Comparison of ENCODE assay signal across 11 cellular contexts in genomic region chr1:21317690-21318043, GRCh38. TPM values are rescaled to one million over a fixed set of nuclear protein-coding genes. Genes with fewer than 3 reads are reported as not detected.
DNase-seq lines count a peak whose midpoint lies in the region; ATAC-seq and TF ChIP-seq lines count a peak whose summit lies in the region.
"Had no signal": no experiment of that assay in that cellular context is flagged by ENCODE, and none has a peak within 500 bp of the region (broad histone marks: within the 10 kb centered on the region; RNA-seq: fewer than 3 reads in every experiment).

No MANE protein-coding gene starts in this region.

- no peak overlapping the region for H4K8ac ChIP-seq in mesendoderm (ENCODE audit: low read depth, low read length)

- H3K36me3 ChIP-seq in BLaER1, result no peaks in the 10 kb centered on the region
- no peaks in the 10 kb centered on the region for H3K36me3 ChIP-seq in ascending aorta
- H3K36me3 ChIP-seq in gastrocnemius medialis, result no peaks in the 10 kb centered on the region
- H3K36me3 ChIP-seq in mesendoderm (ENCODE audit: control insufficient read depth, insufficient read depth, low read length), result no peaks in the 10 kb centered on the region

- H3K4ac ChIP-seq in mesendoderm (ENCODE audit: low read depth, low read length), result no peak overlapping the region

- intact Hi-C loops in ascending aorta (cut with DNase I), result no loop called here
- intact Hi-C loops in gastrocnemius medialis (cut with DNase I; ENCODE audit: low total_unique reads), result loop anchor here (2.0 kb wide), 1 partner anchor 55 kb away; no protein-coding TSS in a partner anchor

- ATAC-seq in gastrocnemius medialis (no peak), HG03439 (IDR thresholded peaks at IDR 0.05; ENCODE audit: unreplicated experiment) (no peak), HG02981 (IDR thresholded peaks at IDR 0.05; ENCODE audit: unreplicated experiment) (no peak)

- peak overlapping the region; percentile 82 for H3K4me2 ChIP-seq in BLaER1
- no peak overlapping the region for H3K4me2 ChIP-seq in mesendoderm (ENCODE audit: low read length)

- no CpG with 5 or more reads among the region's 9 CpGs for WGBS in mesendoderm (ENCODE audit: extremely low coverage, insufficient coverage, low lambda C conversion rate)

- H3K27ac ChIP-seq in BLaER1 (no peak overlapping the region), ascending aorta (peak overlapping the region; percentile 94 to 97), layer of hippocampus (ENCODE audit: low read depth, low read length) (peak overlapping the region; percentile 83), gastrocnemius medialis (peak overlapping the region; percentile 76 to 82 (median 80)), mesendoderm (ENCODE audit: low read depth, low read length) (no peak overlapping the region)

- H3K4me3 ChIP-seq in BLaER1 (no peak overlapping the region), ascending aorta (peak overlapping the region in 1 of 2 donors; percentile 12), gastrocnemius medialis (no peak overlapping the region), mesendoderm (ENCODE audit: low read length) (no peak overlapping the region)

- no peak overlapping the region for H2BK15ac ChIP-seq in mesendoderm (replicated peaks; ENCODE audit: low read depth)

- H2BK120ac ChIP-seq in mesendoderm (ENCODE audit: low read depth, low read length), result no peak overlapping the region

- no peak overlapping the region for H2BK5ac ChIP-seq in mesendoderm (ENCODE audit: low read length)

- H3K18ac ChIP-seq in mesendoderm (ENCODE audit: low read length), result no peak overlapping the region

- TF ChIP-seq POLR2A in gastrocnemius medialis (IDR thresholded peaks at IDR 0.05), result no peak

- no peak overlapping the region for H4K5ac ChIP-seq in mesendoderm (ENCODE audit: low read length)

- no peaks in the 10 kb centered on the region for H3K9me3 ChIP-seq in BLaER1
- H3K9me3 ChIP-seq in ascending aorta, result no peaks in the 10 kb centered on the region
- no peaks in the 10 kb centered on the region for H3K9me3 ChIP-seq in gastrocnemius medialis

- DNase-seq in ascending aorta (ENCODE audit: low spot score in 2 of 2), result no peak
- no peak for DNase-seq in gastrocnemius medialis
- no peak for DNase-seq in iPS-NIHi7 (ENCODE audit: extremely low spot score)
- no peak for DNase-seq in mesendoderm
- DNase-seq: activated T-cell treated with anti-CD3 and anti-CD28 coated beads for 4 hours, NCI-H524, SHP77 had no signal

- peaks cover 7% of the 10 kb centered on the region for H3K79me1 ChIP-seq in mesendoderm (ENCODE audit: low read length)

- in situ Hi-C loops in gastrocnemius medialis (cut with MboI; ENCODE audit: low sequenced_read_pairs in 4 of 4), result no loop called here

- H3K4me1 ChIP-seq in BLaER1, result peaks cover 57% of the 10 kb centered on the region
- H3K4me1 ChIP-seq in ascending aorta, result peaks cover 46 to 91% of the 10 kb centered on the region in 2 donors
- H3K4me1 ChIP-seq in gastrocnemius medialis, result peaks cover 27 to 29% of the 10 kb centered on the region in 2 donors
- H3K4me1 ChIP-seq in mesendoderm (ENCODE audit: control insufficient read depth, low read depth, low read length), result peaks cover 29% of the 10 kb centered on the region

- H4K20me1 ChIP-seq in BLaER1, result no peaks in the 10 kb centered on the region

- H3K9ac ChIP-seq in BLaER1, result peak overlapping the region; percentile 53; the same call in 1 of the 2 replicates
- H3K9ac ChIP-seq in mesendoderm (ENCODE audit: low read length), result no peak overlapping the region

- H3K23ac ChIP-seq in mesendoderm (ENCODE audit: low read length), result no peak overlapping the region

- no peak for TF ChIP-seq CTCF in ascending aorta (IDR thresholded peaks at IDR 0.05)
- no peak for TF ChIP-seq CTCF in gastrocnemius medialis (IDR thresholded peaks at IDR 0.05 in 4 of 5, conservative IDR thresholded peaks at IDR 0.05 in 1 of 5)

- no peaks in the 10 kb centered on the region for H3K79me2 ChIP-seq in mesendoderm (ENCODE audit: control insufficient read depth, insufficient read depth, low read length)

- H3K27me3 ChIP-seq in BLaER1, result no peaks in the 10 kb centered on the region
- no peaks in the 10 kb centered on the region for H3K27me3 ChIP-seq in ascending aorta
- H3K27me3 ChIP-seq in layer of hippocampus (ENCODE audit: control insufficient read depth, insufficient read depth, low read length), result no peaks in the 10 kb centered on the region
- no peaks in the 10 kb centered on the region for H3K27me3 ChIP-seq in gastrocnemius medialis
- H3K27me3 ChIP-seq in mesendoderm (ENCODE audit: insufficient read depth, low read length, poor library complexity), result no peaks in the 10 kb centered on the region

- H3K56ac ChIP-seq in mesendoderm (ENCODE audit: low read length), result no peak overlapping the region

- no peak overlapping the region for H2AK5ac ChIP-seq in mesendoderm (ENCODE audit: low read length)

RNA-seq across cellular contexts. Expression of gene ECE1, which starts 27.4 kb away (rescaled TPM):
- 336 TPM for total RNA-seq in ascending aorta
- 10 to 100 TPM; 17.1 to 39.9 (median 26.7) TPM for total RNA-seq in gastrocnemius medialis
- polyA plus RNA-seq in mesendoderm (2013, experiment 1 of 2), result 19.2 TPM
- polyA plus RNA-seq in mesendoderm (2013, experiment 2 of 2), result 19.4 TPM

Comparison
In these comparisons a context has a peak if more than half of its experiments do, and no peak if none do; other contexts are left out.
1. H3K27ac ChIP-seq: peak in ascending aorta (2 of 2), layer of hippocampus (single experiment) and gastrocnemius medialis (4 of 4); none in BLaER1 (single experiment) and mesendoderm (single experiment).